In the genomic region with DNA sequence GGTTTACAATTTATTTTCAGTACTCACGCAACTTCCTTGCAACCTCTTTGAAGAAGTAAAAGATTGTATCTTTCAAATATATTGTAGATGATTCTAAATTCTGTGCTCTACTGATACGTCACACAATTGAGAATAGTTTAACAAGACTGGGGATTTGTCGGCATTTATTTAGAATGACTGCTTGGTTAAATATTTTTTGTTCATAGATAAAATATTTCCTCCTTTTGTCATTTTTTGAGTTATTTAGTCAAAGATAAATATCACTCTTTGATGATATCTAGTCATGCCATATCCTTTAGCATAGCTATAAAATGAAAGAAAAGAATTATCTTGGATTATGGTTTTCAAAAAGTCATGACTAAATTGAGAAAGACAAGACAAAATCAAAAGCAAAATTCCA, we compare ENCODE assay signal across 15 cellular contexts.
DNase-seq lines count a peak whose midpoint lies in the region; ATAC-seq and TF ChIP-seq lines count a peak whose summit lies in the region.
"Had no signal": no experiment of that assay in that cellular context is flagged by ENCODE, and none has a peak within 500 bp of the region (broad histone marks: within the 10 kb centered on the region; RNA-seq: fewer than 3 reads in every experiment).

No MANE protein-coding gene starts in this region.

- H3K9me2 ChIP-seq in PC-9 (ENCODE audit: insufficient read depth): no peaks in the 10 kb centered on the region; the same call in 1 of the 2 replicates

- H3K9me3 ChIP-seq in PC-9 (ENCODE audit: insufficient read depth, low read depth) (no peaks in the 10 kb centered on the region), upper lobe of right lung (no peaks in the 10 kb centered on the region)
- H3K9me3 ChIP-seq: BE2C had no signal

- intact Hi-C loops in PC-9 (cut with micrococcal nuclease; ENCODE audit: unreplicated experiment): no loop called here
- intact Hi-C loops in upper lobe of right lung (cut with DNase I): no loop called here

- H4K20me1 ChIP-seq in PC-9 (ENCODE audit: insufficient read depth): no peaks in the 10 kb centered on the region

- DNase-seq in EH (ENCODE audit: low read depth): peak; percentile 70
- DNase-seq in HS-27A (ENCODE audit: low read depth): peak; percentile 23
- no peak for DNase-seq in PC-9
- DNase-seq in mesothelial cell of epicardium (ENCODE audit: low spot score in 2 of 2, unreplicated experiment in 2 of 2): no peak
- DNase-seq in upper lobe of right lung: no peak
- DNase-seq in effector CD4-positive, alpha-beta T cell: no peak
- DNase-seq in hepatic stellate cell (ENCODE audit: low spot score): no peak
- DNase-seq: BE2C; CD4-positive, alpha-beta memory T cell; DND-41; GM23248; IMR-90 had no signal

- peaks cover 32% of the 10 kb centered on the region for H3K4me1 Mint-ChIP-seq in mesothelial cell of epicardium
- H3K4me1 Mint-ChIP-seq: CD4-positive, alpha-beta memory T cell had no signal

- H3K36me3 ChIP-seq in PC-9 (ENCODE audit: low read depth) (no peaks in the 10 kb centered on the region), upper lobe of right lung (no peaks in the 10 kb centered on the region)
- H3K36me3 ChIP-seq: BE2C had no signal

- H3K9me3 Mint-ChIP-seq in mesothelial cell of epicardium: peaks cover 5% of the 10 kb centered on the region

- TF ChIP-seq CTCF in PC-9 (conservative IDR thresholded peaks at IDR 0.05): no peak
- TF ChIP-seq CTCF in mesothelial cell of epicardium (IDR thresholded peaks at IDR 0.05; ENCODE audit: unreplicated experiment): no peak
- TF ChIP-seq CTCF in upper lobe of right lung (IDR thresholded peaks at IDR 0.05): no peak

- H3K4me3 ChIP-seq in PC-9 (no peak overlapping the region), upper lobe of right lung (no peak overlapping the region)
- H3K4me3 ChIP-seq: GM23248 had no signal

- CTCF ChIA-PET in PC-9 (lab: Charles Lee): no interaction called here

- peak overlapping the region; percentile 52; the same call in 1 of the 2 replicates for H2AFZ ChIP-seq in PC-9
- H2AFZ ChIP-seq: GM23248 had no signal

- POLR2A ChIA-PET in PC-9 (lab: Charles Lee; ENCODE audit: unreplicated experiment): interaction anchor here (0.6 kb wide), 1 partner anchor 228 kb away, joined by 3 read pairs; no protein-coding TSS in a partner anchor

- no peak overlapping the region for H3K27ac ChIP-seq in PC-9
- no peak overlapping the region for H3K27ac ChIP-seq in upper lobe of right lung
- H3K27ac ChIP-seq: C4-2B, GM23248, HL-60 had no signal

- BruUV-seq in PC-9 (replicated peaks; lab: Mats Ljungman, UMichigan): no TSS peak

- H3K27me3 Mint-ChIP-seq in mesothelial cell of epicardium (ENCODE audit: low read depth): no peaks in the 10 kb centered on the region
- H3K27me3 Mint-ChIP-seq: CD4-positive, alpha-beta memory T cell had no signal

- no peaks in the 10 kb centered on the region for H3F3A ChIP-seq in PC-9 (ENCODE audit: insufficient read depth, low read depth)

- ATAC-seq in upper lobe of right lung: no peak
- ATAC-seq: HCT116 had no signal

- no peaks in the 10 kb centered on the region for H3K79me2 ChIP-seq in PC-9 (ENCODE audit: low read depth)

- no peak overlapping the region for H3K4me2 ChIP-seq in PC-9

- H3K4me3 Mint-ChIP-seq in mesothelial cell of epicardium: no peak overlapping the region
- H3K4me3 Mint-ChIP-seq: CD4-positive, alpha-beta memory T cell had no signal

- no peaks in the 10 kb centered on the region for H3K36me3 Mint-ChIP-seq in mesothelial cell of epicardium
- H3K36me3 Mint-ChIP-seq: CD4-positive, alpha-beta memory T cell had no signal

- H3K4me1 ChIP-seq in PC-9 (replicated peaks; ENCODE audit: insufficient read depth) (no peaks in the 10 kb centered on the region), upper lobe of right lung (no peaks in the 10 kb centered on the region)
- H3K4me1 ChIP-seq: BE2C had no signal

- no peaks in the 10 kb centered on the region for H3K27me3 ChIP-seq in PC-9 (ENCODE audit: insufficient read depth, low read depth)
- no peaks in the 10 kb centered on the region for H3K27me3 ChIP-seq in upper lobe of right lung
- H3K27me3 ChIP-seq: BE2C had no signal

- H3K27ac Mint-ChIP-seq in mesothelial cell of epicardium: peak overlapping the region; percentile 64
- H3K27ac Mint-ChIP-seq: CD4-positive, alpha-beta memory T cell had no signal

Comparison
In these comparisons a context has a peak if more than half of its experiments do, and no peak if none do; other contexts are left out.
1. DNase-seq: peak in EH (single experiment) and HS-27A (single experiment); none in PC-9 (0 of 2), mesothelial cell of epicardium (0 of 2), upper lobe of right lung (single experiment), effector CD4-positive, alpha-beta T cell (single experiment) and hepatic stellate cell (single experiment).